ENCODE assay signal across 24 cellular contexts in genomic region chr1:97338347-97338746, GRCh38.
"Had no signal": no experiment of that assay in that cellular context is flagged by ENCODE, and none has a peak within 500 bp of the region (broad histone marks: within the 10 kb centered on the region; RNA-seq: fewer than 3 reads in every experiment).

No MANE protein-coding gene starts in this region.

- H3K36me3 ChIP-seq: brain microvascular endothelial cell, WERI-Rb-1 had no signal

- H3K27ac ChIP-seq: brain microvascular endothelial cell, coronary artery, dorsolateral prefrontal cortex, WERI-Rb-1 had no signal

- ATAC-seq: activated CD4-positive, CD25-positive, alpha-beta regulatory T cell treated with anti-CD3 and anti-CD28 coated beads, Interleukin-2, amount 50 U/mL, for 24 hours; activated CD8-positive, alpha-beta T cell treated with anti-CD3 and anti-CD28 coated beads for 36 hours; activated T-cell treated with anti-CD3 and anti-CD28 coated beads, Interleukin-2, amount 50 U/mL, for 4 hours; activated T-helper 17 cell treated with anti-CD3 and anti-CD28 coated beads, Interleukin-2, amount 50 U/mL, for 72 hours; esophagus mucosa; T-cell had no signal

- H3K27me3 ChIP-seq: brain microvascular endothelial cell, dorsolateral prefrontal cortex had no signal

- DNase-seq: activated B cell treated with CpG ODN at 0.5 μM for 24 hours; activated CD4-positive, alpha-beta T cell treated with anti-CD3 and anti-CD28 coated beads for 48 hours; activated CD4-positive, alpha-beta T cell treated with anti-CD3 and anti-CD28 coated beads, Interleukin-2, amount 50 U/mL, for 1 hour; activated CD4-positive, alpha-beta T cell treated with anti-CD3 and anti-CD28 coated beads, Interleukin-2, amount 50 U/mL, for 48 hours; activated CD8-positive, alpha-beta memory T cell treated with anti-CD3 and anti-CD28 coated beads for 24 hours; activated CD8-positive, alpha-beta T cell treated with anti-CD3 and anti-CD28 coated beads for 36 hours; activated effector memory CD4-positive, alpha-beta T cell treated with Interleukin-2 at 50 U/mL for 16 hours; activated gamma-delta T cell treated with Interleukin-2 at 50 U/mL for 16 hours; activated naive CD4-positive, alpha-beta T cell treated with anti-CD3 and anti-CD28 coated beads, Interleukin-2, amount 50 U/mL, for 16 hours; activated naive CD4-positive, alpha-beta T cell treated with Interleukin-2 at 50 U/mL for 16 hours; activated T-cell treated with anti-CD3 and anti-CD28 coated beads, Interleukin-2, amount 50 U/mL, for 4 hours; amniotic stem cell; anterior cingulate cortex; brain microvascular endothelial cell; dorsolateral prefrontal cortex; effector memory CD4-positive, alpha-beta T cell; endodermal cell; T-cell; T-helper 9 cell; WERI-Rb-1 had no signal

- H3K4me3 ChIP-seq: coronary artery, dorsolateral prefrontal cortex had no signal
